In the genomic region with DNA sequence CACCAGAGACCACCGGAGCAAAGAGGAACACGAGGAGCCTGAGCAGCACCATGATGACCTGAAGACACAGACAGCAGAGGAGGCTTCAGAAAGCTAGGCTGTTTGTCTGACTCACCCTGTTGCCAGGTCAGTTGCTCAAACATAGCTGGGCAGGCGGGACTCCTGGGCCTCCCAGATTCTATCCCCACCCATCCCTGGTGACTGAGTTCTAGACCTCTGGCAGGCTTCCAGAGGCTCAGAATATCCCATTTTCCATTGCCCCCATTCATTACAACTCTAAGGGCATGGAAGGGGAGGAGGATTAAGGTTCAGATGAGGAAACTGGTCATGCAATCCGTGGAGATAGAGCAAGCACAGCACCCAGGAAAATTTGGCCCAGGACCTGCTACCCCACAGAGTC, we compare ENCODE assay signal across 12 cellular contexts. TPM values are rescaled to one million over a fixed set of nuclear protein-coding genes. Genes with fewer than 3 reads are reported as not detected.
A peak's percentile ranks its signal among the peaks of the same experiment; 100 is the strongest.
DNase-seq lines count a peak whose midpoint lies in the region; ATAC-seq and TF ChIP-seq lines count a peak whose summit lies in the region.
"Had no signal": no experiment of that assay in that cellular context is flagged by ENCODE, and none has a peak within 500 bp of the region (broad histone marks: within the 10 kb centered on the region; RNA-seq: fewer than 3 reads in every experiment).

A gene with protein sequence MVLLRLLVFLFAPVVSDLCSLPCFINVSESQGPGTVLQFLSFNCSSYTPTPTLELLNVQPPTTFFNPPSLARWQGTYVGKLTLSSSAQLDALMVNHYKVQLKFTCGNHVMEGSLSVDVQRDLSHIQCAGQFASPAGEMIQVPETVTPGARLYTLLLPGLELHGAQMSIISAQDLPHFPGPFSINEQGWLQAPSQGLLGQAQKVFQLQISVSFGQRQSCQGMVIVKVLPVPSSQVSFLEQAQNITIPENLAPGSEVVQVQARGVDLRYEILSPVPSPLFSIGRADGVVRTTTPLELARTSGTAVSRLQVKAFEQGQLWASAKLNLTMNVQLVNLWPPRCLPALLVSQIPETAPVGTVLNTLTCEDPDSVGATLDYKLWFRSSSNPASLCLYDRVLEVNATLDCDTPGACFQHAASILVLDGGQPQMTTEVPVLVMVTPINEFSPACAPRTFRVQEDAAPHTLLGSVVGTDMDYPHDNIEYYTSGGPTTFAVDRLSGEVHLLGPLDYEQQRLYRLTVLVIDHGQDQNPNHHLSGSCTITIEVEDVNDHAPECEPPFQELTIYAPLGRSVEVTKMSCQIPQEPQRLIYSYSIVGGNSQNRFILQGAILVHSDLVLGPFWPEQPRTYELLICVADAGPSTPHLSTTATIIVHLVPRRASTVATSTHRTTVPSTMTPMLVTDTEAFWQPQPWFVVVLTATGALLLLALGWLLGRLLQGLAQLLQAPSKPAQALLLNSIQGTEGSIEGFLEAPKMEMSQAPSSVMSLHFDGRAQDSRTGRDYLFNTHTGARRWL (minus strand): TSS at position 113 of the 400 bp plus-strand sequence. CDS start 61 bp downstream, at position 52.

- H3K27ac ChIP-seq in SJSA1: no peak within 1 kb of the TSS
- peak within 1 kb of the TSS; percentile 13 for H3K27ac ChIP-seq in vagina

- H3K36me3 ChIP-seq in SJSA1: peaks cover 3% of the 10 kb centered on the region; the same call in 1 of the 2 replicates
- no peaks in the 10 kb centered on the region for H3K36me3 ChIP-seq in vagina
- H3K36me3 ChIP-seq: sigmoid colon had no signal

- ATAC-seq in Right ventricle myocardium superior (ENCODE audit: poor library complexity): no peak
- no peak for ATAC-seq in GM18909 (IDR thresholded peaks at IDR 0.05; ENCODE audit: poor library complexity, unreplicated experiment)
- no peak for ATAC-seq in GM18870 (IDR thresholded peaks at IDR 0.05; ENCODE audit: unreplicated experiment)
- ATAC-seq in GM21576 (IDR thresholded peaks at IDR 0.05; ENCODE audit: unreplicated experiment): no peak

- TF ChIP-seq POLR2A in vagina (IDR thresholded peaks at IDR 0.05): no peak

- H3K4me3 ChIP-seq in SJSA1 (no peak within 1 kb of the TSS), fibroblast of the aortic adventitia (ENCODE audit: low read depth, low read length) (no peak within 1 kb of the TSS), vagina (no peak within 1 kb of the TSS)
- H3K4me3 ChIP-seq: sigmoid colon had no signal

- H3K27me3 ChIP-seq in SJSA1 (replicated peaks): no peaks in the 10 kb centered on the region
- H3K27me3 ChIP-seq in vagina: no peaks in the 10 kb centered on the region
- H3K27me3 ChIP-seq: sigmoid colon had no signal

- H3K9me3 ChIP-seq in SJSA1 (replicated peaks) (no peaks in the 10 kb centered on the region), vagina (no peaks in the 10 kb centered on the region)
- H3K9me3 ChIP-seq: sigmoid colon had no signal

- DNase-seq in Right ventricle myocardium superior (peak; percentile 54), cardiac septum (ENCODE audit: low spot score) (no peak), SJSA1 (ENCODE audit: low read depth in 1 of 2, low spot score in 2 of 2) (peak; percentile 21 to 67), fibroblast of the aortic adventitia (ENCODE audit: low read depth) (peak; percentile 85), vagina (ENCODE audit: extremely low spot score in 2 of 2) (no peak)
- DNase-seq: activated CD4-positive, alpha-beta T cell treated with anti-CD3 and anti-CD28 coated beads for 1 hour; activated naive CD8-positive, alpha-beta T cell treated with anti-CD3 and anti-CD28 coated beads for 36 hours; NCI-H2029 treated with DMSO at 0.1 percent for 48 hours; sigmoid colon had no signal

- no peak for TF ChIP-seq CTCF in fibroblast of the aortic adventitia (IDR thresholded peaks at IDR 0.05; ENCODE audit: insufficient read depth, low read length)
- no peak for TF ChIP-seq CTCF in vagina (IDR thresholded peaks at IDR 0.05)

- H3K4me1 ChIP-seq in SJSA1 (replicated peaks) (peaks cover 21% of the 10 kb centered on the region), vagina (peaks cover 14% of the 10 kb centered on the region)

- intact Hi-C loops in Right ventricle myocardium superior (cut with DNase I) (loop anchor here (5.0 kb wide), 1 partner anchor 103 kb away; a partner anchor contains a TSS), cardiac septum (cut with DNase I) (no loop called here), vagina (cut with DNase I) (loop anchor here (5.0 kb wide), 1 partner anchor 43 kb away; no protein-coding TSS in a partner anchor)

RNA-seq across cellular contexts. Expression of the gene that starts here (rescaled TPM):
- total RNA-seq in Right ventricle myocardium superior (not detected), cardiac septum (not detected), fibroblast of the aortic adventitia (ENCODE audit: low replicate concordance) (0.09 TPM in 1 of 2 replicates, not detected in the other), vagina (not detected)
- not detected in 2 replicates for total RNA-seq in SJSA1 (2014; rRNA removed; shearing (Covaris generic))

Comparison
In these comparisons a context has a peak if more than half of its experiments do, and no peak if none do; other contexts are left out.
1. Peak in DNase-seq in Right ventricle myocardium superior; RNA of the gene not detected or under 1 TPM.
2. Peak in DNase-seq in SJSA1; RNA of the gene not detected or under 1 TPM.
3. Peak in DNase-seq in fibroblast of the aortic adventitia; RNA of the gene not detected or under 1 TPM.